ENCODE assay signal across 25 cellular contexts in genomic region chr6:152348116-152348515, GRCh38.
"Had no signal": no experiment of that assay in that cellular context is flagged by ENCODE, and none has a peak within 500 bp of the region (broad histone marks: within the 10 kb centered on the region; RNA-seq: fewer than 3 reads in every experiment).

No MANE protein-coding gene starts in this region.

- H3K36me3 Mint-ChIP-seq: activated naive CD8-positive, alpha-beta T cell treated with anti-CD3 and anti-CD28 coated beads, Interleukin-2, amount 10 ng/mL, durations not matched to agents 7 days and 5 days had no signal

- H3K27ac Mint-ChIP-seq: activated B cell treated with CpG ODN at 0.5 μM for 24 hours; activated CD4-positive, alpha-beta memory T cell treated with anti-CD3 and anti-CD28 coated beads, Interleukin-2, amount 10 ng/mL, durations not matched to agents 7 days and 5 days; activated naive CD8-positive, alpha-beta T cell treated with anti-CD3 and anti-CD28 coated beads, Interleukin-2, amount 10 ng/mL, durations not matched to agents 7 days and 5 days; activated T-cell treated with anti-CD3 and anti-CD28 coated beads, Interleukin-2, amount 50 U/mL, for 72 hours; brain; T-helper 17 cell had no signal

- H3K27me3 Mint-ChIP-seq: activated CD4-positive, alpha-beta memory T cell treated with anti-CD3 and anti-CD28 coated beads, Interleukin-2, amount 10 ng/mL, durations not matched to agents 7 days and 5 days; brain had no signal

- DNase-seq: activated B cell treated with CpG ODN at 0.5 μM for 24 hours; activated CD4-positive, alpha-beta memory T cell treated with anti-CD3 and anti-CD28 coated beads, Interleukin-2, amount 10 ng/mL, durations not matched to agents 7 days and 5 days; activated CD4-positive, alpha-beta T cell treated with anti-CD3 and anti-CD28 coated beads for 1 hour; activated CD4-positive, alpha-beta T cell treated with anti-CD3 and anti-CD28 coated beads, Interleukin-2, amount 50 U/mL, for 1 hour; activated CD8-positive, alpha-beta memory T cell treated with anti-CD3 and anti-CD28 coated beads, Interleukin-2, amount 50 U/mL, for 4 hours; activated naive CD4-positive, alpha-beta T cell treated with anti-CD3 and anti-CD28 coated beads, Interleukin-2, amount 50 U/mL, for 16 hours; activated naive CD8-positive, alpha-beta T cell treated with anti-CD3 and anti-CD28 coated beads, Interleukin-2, amount 10 ng/mL, durations not matched to agents 7 days and 5 days; activated T-cell treated with anti-CD3 and anti-CD28 coated beads, Interleukin-2, amount 50 U/mL, for 72 hours; amniotic stem cell; colonic mucosa; KG1; NCI-H1048; NCI-H146; NCI-H2029; NCI-H2107; NCI-H2171 treated with DMSO at 0.1 percent for 48 hours; NCI-H510A treated with DMSO at 0.1 percent for 48 hours; NCI-H69; PC-3; SHP77 treated with DMSO at 0.1 percent for 48 hours; T-helper 17 cell; T-helper 9 cell had no signal

- H3K4me1 ChIP-seq: ascending aorta, colonic mucosa had no signal

- H3K4me3 ChIP-seq: ascending aorta, cardiac muscle cell, colonic mucosa had no signal

- H3K27ac ChIP-seq: ascending aorta, cardiac muscle cell, colonic mucosa had no signal

- H3K27me3 ChIP-seq: ascending aorta, cardiac muscle cell, colonic mucosa had no signal

- H3K4me3 Mint-ChIP-seq: activated B cell treated with CpG ODN at 0.5 μM for 24 hours; activated CD4-positive, alpha-beta memory T cell treated with anti-CD3 and anti-CD28 coated beads, Interleukin-2, amount 10 ng/mL, durations not matched to agents 7 days and 5 days; activated naive CD8-positive, alpha-beta T cell treated with anti-CD3 and anti-CD28 coated beads, Interleukin-2, amount 10 ng/mL, durations not matched to agents 7 days and 5 days; activated T-cell treated with anti-CD3 and anti-CD28 coated beads, Interleukin-2, amount 50 U/mL, for 72 hours; brain; T-helper 17 cell had no signal

- H3K9me3 Mint-ChIP-seq: activated B cell treated with CpG ODN at 0.5 μM for 24 hours; activated CD4-positive, alpha-beta memory T cell treated with anti-CD3 and anti-CD28 coated beads, Interleukin-2, amount 10 ng/mL, durations not matched to agents 7 days and 5 days; activated naive CD8-positive, alpha-beta T cell treated with anti-CD3 and anti-CD28 coated beads, Interleukin-2, amount 10 ng/mL, durations not matched to agents 7 days and 5 days; activated T-cell treated with anti-CD3 and anti-CD28 coated beads, Interleukin-2, amount 50 U/mL, for 72 hours; brain had no signal

- H3K4me1 Mint-ChIP-seq: activated B cell treated with CpG ODN at 0.5 μM for 24 hours; activated CD4-positive, alpha-beta memory T cell treated with anti-CD3 and anti-CD28 coated beads, Interleukin-2, amount 10 ng/mL, durations not matched to agents 7 days and 5 days; activated naive CD8-positive, alpha-beta T cell treated with anti-CD3 and anti-CD28 coated beads, Interleukin-2, amount 10 ng/mL, durations not matched to agents 7 days and 5 days; brain; T-helper 17 cell had no signal

- H3K36me3 ChIP-seq: colonic mucosa had no signal

- H3K9me3 ChIP-seq: ascending aorta, colonic mucosa had no signal
